Comparison of ENCODE assay signal across 13 cellular contexts in genomic region chr2:8424997-8425900, GRCh38.
DNase-seq lines count a peak whose midpoint lies in the region; ATAC-seq and TF ChIP-seq lines count a peak whose summit lies in the region.
"Had no signal": no experiment of that assay in that cellular context is flagged by ENCODE, and none has a peak within 500 bp of the region (broad histone marks: within the 10 kb centered on the region; RNA-seq: fewer than 3 reads in every experiment).

No MANE protein-coding gene starts in this region.

- no peaks in the 10 kb centered on the region for H3K27me3 ChIP-seq in tibial nerve
- H3K27me3 ChIP-seq in GM23248 (replicated peaks; ENCODE audit: insufficient read depth), result no peaks in the 10 kb centered on the region

- H4K20me1 ChIP-seq in GM23248 (ENCODE audit: insufficient read depth), result no peaks in the 10 kb centered on the region

- H3K4me1 Mint-ChIP-seq in natural killer cell, result peaks cover 89 to 90% of the 10 kb centered on the region in 2 donors

- H3K9me3 ChIP-seq in tibial nerve (no peaks in the 10 kb centered on the region), GM23248 (ENCODE audit: low read depth) (no peaks in the 10 kb centered on the region)

- ATAC-seq in natural killer cell (peak; percentile 67 to 79 (median 76)), GM21381 (IDR thresholded peaks at IDR 0.05; ENCODE audit: unreplicated experiment) (no peak)
- ATAC-seq: HCT116 had no signal

- no peaks in the 10 kb centered on the region for H3K4me1 ChIP-seq in tibial nerve
- no peaks in the 10 kb centered on the region for H3K4me1 ChIP-seq in GM23248 (ENCODE audit: insufficient read depth)

- TF ChIP-seq EP300 in tibial nerve (IDR thresholded peaks at IDR 0.05), result no peak

- no peaks in the 10 kb centered on the region for H3K79me2 ChIP-seq in GM23248 (ENCODE audit: insufficient read depth)

- TF ChIP-seq CTCF in natural killer cell (IDR thresholded peaks at IDR 0.05), result no peak
- TF ChIP-seq CTCF in tibial nerve (IDR thresholded peaks at IDR 0.05), result no peak

- intact Hi-C loops in natural killer cell (cut with micrococcal nuclease), result loop anchor here (2.0 to 10.0 kb wide), 8 partner anchors 14 to 680 kb away; no protein-coding TSS in a partner anchor

- no peak overlapping the region for H3K9ac ChIP-seq in GM23248

- peak overlapping the region; percentile 85 for H3K4me3 Mint-ChIP-seq in natural killer cell
- H3K4me3 Mint-ChIP-seq: brain had no signal

- no peak overlapping the region for H3K4me2 ChIP-seq in GM23248 (ENCODE audit: unreplicated experiment)

- H3K9me3 Mint-ChIP-seq in natural killer cell, result peaks cover 0 to 4% of the 10 kb centered on the region in 2 donors

- no peak overlapping the region for H2AFZ ChIP-seq in GM23248

- H3K27ac ChIP-seq in tibial nerve (no peak overlapping the region), GM23248 (no peak overlapping the region)

- H3K36me3 ChIP-seq in tibial nerve, result no peaks in the 10 kb centered on the region
- no peaks in the 10 kb centered on the region for H3K36me3 ChIP-seq in GM23248 (ENCODE audit: low read depth)

- WGBS in tibial nerve, 2 donors, result 86 to 88% methylated on average over 26 of the region's 26 CpGs
- WGBS in GM23248 (ENCODE audit: low coverage in 1 of 2, low lambda C conversion rate in 2 of 2, missing lambda C conversion rate in 2 of 2), 2 experiments, result 91 to 95% methylated on average over 22 to 26 of the region's 26 CpGs

- H3K4me3 ChIP-seq in tibial nerve (no peak overlapping the region), GM23248 (no peak overlapping the region)

- H3K27me3 Mint-ChIP-seq in natural killer cell (ENCODE audit: low read depth in 2 of 2), result no peaks in the 10 kb centered on the region
- H3K27me3 Mint-ChIP-seq: brain had no signal

- no peaks in the 10 kb centered on the region for H3K9me2 ChIP-seq in GM23248 (ENCODE audit: insufficient read depth)

- no peaks in the 10 kb centered on the region for H3K36me3 Mint-ChIP-seq in natural killer cell
- H3K36me3 Mint-ChIP-seq: brain had no signal

- in situ Hi-C loops in GM23248 (cut with MboI), result no loop called here

- no peaks in the 10 kb centered on the region for H3F3A ChIP-seq in GM23248 (ENCODE audit: insufficient read depth)

- TF ChIP-seq POLR2A in tibial nerve (IDR thresholded peaks at IDR 0.05), result no peak

- DNase-seq in activated CD4-positive, alpha-beta T cell treated with anti-CD3 and anti-CD28 coated beads for 48 hours, result peak; percentile 18
- no peak for DNase-seq in activated CD4-positive, alpha-beta T cell treated with anti-CD3 and anti-CD28 coated beads for 4 hours
- peak; percentile 12 for DNase-seq in DMS153 treated with DMSO at 0.1 percent for 48 hours (lab: John Stamatoyannopoulos, UW; ENCODE audit: unreplicated experiment)
- peak; percentile 28 to 45 for DNase-seq in activated CD4-positive, alpha-beta T cell treated with anti-CD3 and anti-CD28 coated beads, Interleukin-2, amount 50 U/mL, for 48 hours
- peak; percentile 73 for DNase-seq in natural killer cell
- no peak for DNase-seq in tibial nerve (ENCODE audit: low spot score in 2 of 2)
- no peak for DNase-seq in GM23248
- DNase-seq: activated effector memory CD4-positive, alpha-beta T cell treated with anti-CD3 and anti-CD28 coated beads, Interleukin-2, amount 50 U/mL, for 16 hours; Calu3; NCI-H345 had no signal

- H3K27ac Mint-ChIP-seq in natural killer cell, result peak overlapping the region; percentile 94 to 95

Comparison
In these comparisons a context has a peak if more than half of its experiments do, and no peak if none do; other contexts are left out.
1. DNase-seq: peak in activated CD4-positive, alpha-beta T cell treated with anti-CD3 and anti-CD28 coated beads for 48 hours (single experiment), DMS153 treated with DMSO at 0.1 percent for 48 hours (single experiment), activated CD4-positive, alpha-beta T cell treated with anti-CD3 and anti-CD28 coated beads, Interleukin-2, amount 50 U/mL, for 48 hours (2 of 2) and natural killer cell (single experiment); none in activated CD4-positive, alpha-beta T cell treated with anti-CD3 and anti-CD28 coated beads for 4 hours (0 of 2), tibial nerve (0 of 2) and GM23248 (single experiment).